Comparison of ENCODE assay signal across 9 cellular contexts in the genomic region with DNA sequence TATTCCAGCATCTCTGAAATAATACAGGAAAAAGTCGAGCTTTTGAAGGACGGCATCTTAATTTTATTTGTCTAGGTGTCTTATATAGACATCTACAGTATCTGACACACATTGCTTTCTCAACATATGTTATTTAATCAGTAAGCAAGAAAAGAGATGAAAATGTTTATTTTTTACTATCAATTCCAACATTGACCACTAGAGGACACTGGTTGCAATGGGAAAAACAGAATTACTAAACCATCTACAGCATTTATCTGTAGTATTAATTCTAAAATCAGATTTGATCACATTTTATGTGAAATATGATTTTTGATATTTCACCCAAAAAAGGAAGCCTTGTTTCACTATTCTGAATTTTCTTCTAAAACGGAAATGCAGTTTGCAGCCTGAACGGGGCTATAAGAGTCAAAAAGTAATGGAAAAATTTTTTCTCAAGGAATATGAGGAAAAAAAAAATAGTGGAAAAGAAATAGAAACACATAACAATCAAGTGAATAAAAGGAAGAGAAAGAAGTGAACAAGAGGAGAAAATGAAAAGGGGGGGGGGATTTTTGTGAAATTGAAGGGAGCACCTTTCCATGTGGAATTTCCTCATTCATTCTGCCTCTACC.
A peak's percentile ranks its signal among the peaks of the same experiment; 100 is the strongest.
DNase-seq lines count a peak whose midpoint lies in the region; ATAC-seq and TF ChIP-seq lines count a peak whose summit lies in the region.
"Had no signal": no experiment of that assay in that cellular context is flagged by ENCODE, and none has a peak within 500 bp of the region (broad histone marks: within the 10 kb centered on the region; RNA-seq: fewer than 3 reads in every experiment).

No MANE protein-coding gene starts in this region.

- no peak overlapping the region for H3K56ac ChIP-seq in mesendoderm (ENCODE audit: low read length)

- no peak overlapping the region for H4K5ac ChIP-seq in mesendoderm (ENCODE audit: low read length)

- WGBS in mesendoderm (ENCODE audit: extremely low coverage, insufficient coverage, low lambda C conversion rate): no CpG with 5 or more reads among the region's 4 CpGs

- H3K18ac ChIP-seq in mesendoderm (ENCODE audit: low read length): no peak overlapping the region

- H4K8ac ChIP-seq in mesendoderm (ENCODE audit: low read depth, low read length): no peak overlapping the region

- H3K79me2 ChIP-seq in mesendoderm (ENCODE audit: control insufficient read depth, insufficient read depth, low read length): no peaks in the 10 kb centered on the region

- no peak overlapping the region for H3K4ac ChIP-seq in mesendoderm (ENCODE audit: low read depth, low read length)

- H2AK5ac ChIP-seq in mesendoderm (ENCODE audit: low read length): no peak overlapping the region

- ATAC-seq in GM19351 (IDR thresholded peaks at IDR 0.05; ENCODE audit: unreplicated experiment): peak; percentile 35
- ATAC-seq in GM21529 (IDR thresholded peaks at IDR 0.05; ENCODE audit: unreplicated experiment): no peak
- ATAC-seq: stimulated activated effector memory CD8-positive, alpha-beta T cell treated with anti-CD3 and anti-CD28 coated beads, Interleukin-12 subunit alpha, Interleukin-12 subunit beta, amount 100 ng/mL, for 72 hours had no signal

- H3K23ac ChIP-seq in mesendoderm (ENCODE audit: low read length): no peak overlapping the region

- no peak overlapping the region for H2BK120ac ChIP-seq in mesendoderm (ENCODE audit: low read depth, low read length)

- H2BK15ac ChIP-seq in mesendoderm (replicated peaks; ENCODE audit: low read depth): no peak overlapping the region

- no peak overlapping the region for H3K27ac ChIP-seq in VCaP
- H3K27ac ChIP-seq in mesendoderm (ENCODE audit: low read depth, low read length): no peak overlapping the region

- no peaks in the 10 kb centered on the region for H3K36me3 ChIP-seq in mesendoderm (ENCODE audit: control insufficient read depth, insufficient read depth, low read length)

- no peak for DNase-seq in AG09319 (ENCODE audit: extremely low read depth, low read depth)
- peak; percentile 34 for DNase-seq in kidney glomerular epithelial cell (lab: John Stamatoyannopoulos, UW)
- DNase-seq in mesendoderm: no peak
- DNase-seq in retina: no peak
- DNase-seq in Ammon's horn (ENCODE audit: low spot score): no peak

- no peaks in the 10 kb centered on the region for H3K27me3 ChIP-seq in mesendoderm (ENCODE audit: insufficient read depth, low read length, poor library complexity)

- no peak overlapping the region for H3K4me3 ChIP-seq in mesendoderm (ENCODE audit: low read length)

- no peaks in the 10 kb centered on the region for H3K79me1 ChIP-seq in mesendoderm (ENCODE audit: low read length)

- H3K9ac ChIP-seq in mesendoderm (ENCODE audit: low read length): no peak overlapping the region

- TF ChIP-seq CTCF in AG09319 (IDR thresholded peaks at IDR 0.05; ENCODE audit: low read depth, low read length) (peak; percentile 81), VCaP (conservative IDR thresholded peaks at IDR 0.05) (peak; percentile 92)

- no peak overlapping the region for H3K4me2 ChIP-seq in mesendoderm (ENCODE audit: low read length)

- H3K4me1 ChIP-seq in mesendoderm (ENCODE audit: control insufficient read depth, low read depth, low read length): no peaks in the 10 kb centered on the region

- no peak overlapping the region for H2BK5ac ChIP-seq in mesendoderm (ENCODE audit: low read length)
